Comparison of ENCODE assay signal across 20 cellular contexts in the genomic region with DNA sequence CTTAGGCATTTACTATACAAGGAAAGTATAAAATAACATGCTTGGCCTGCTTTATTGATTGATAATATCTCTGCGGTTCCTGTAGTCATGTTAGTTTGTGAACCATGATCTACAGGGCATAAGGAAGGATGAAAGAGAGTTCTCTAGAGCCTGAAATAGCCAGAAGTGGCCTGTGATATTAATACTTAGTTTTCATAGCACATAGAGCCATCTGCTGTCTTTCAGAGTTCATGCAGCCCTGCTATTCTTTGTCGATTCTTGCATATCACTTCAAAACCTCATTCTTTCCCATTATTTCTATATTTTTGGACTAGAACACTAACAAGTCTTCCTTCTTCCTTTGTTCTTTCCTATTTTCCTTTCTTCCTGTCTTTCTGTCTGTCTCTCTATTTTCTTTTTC. TPM values are rescaled to one million over a fixed set of nuclear protein-coding genes. Genes with fewer than 3 reads are reported as not detected.
DNase-seq lines count a peak whose midpoint lies in the region; ATAC-seq and TF ChIP-seq lines count a peak whose summit lies in the region.
"Had no signal": no experiment of that assay in that cellular context is flagged by ENCODE, and none has a peak within 500 bp of the region (broad histone marks: within the 10 kb centered on the region; RNA-seq: fewer than 3 reads in every experiment).

No MANE protein-coding gene starts in this region.

- ATAC-seq in thoracic aorta (ENCODE audit: insufficient number of reproducible peaks, low FRiP score, low read depth) (no peak), GM21825 (IDR thresholded peaks at IDR 0.05; ENCODE audit: unreplicated experiment) (no peak)
- ATAC-seq: activated T-helper 17 cell treated with anti-CD3 and anti-CD28 coated beads, Interleukin-2, amount 50 U/mL, for 72 hours; K562 had no signal

- intact Hi-C loops in ascending aorta (cut with DNase I), result loop anchor here (2.0 kb wide), 1 partner anchor 37 kb away; no protein-coding TSS in a partner anchor
- intact Hi-C loops in left ventricle myocardium inferior (cut with micrococcal nuclease), result no loop called here

- DNase-seq in ascending aorta (ENCODE audit: low spot score in 2 of 2), result no peak
- DNase-seq in left ventricle myocardium inferior, result no peak
- no peak for DNase-seq in thoracic aorta (ENCODE audit: low spot score)
- no peak for DNase-seq in stimulated activated CD4-positive, alpha-beta T cell treated with anti-CD3 and anti-CD28 coated beads, Interleukin-2, amount 100 ng/mL, for 48 hours
- no peak for DNase-seq in mucosa of gallbladder (ENCODE audit: low spot score)
- DNase-seq: activated CD4-positive, CD25-positive, alpha-beta regulatory T cell treated with anti-CD3 and anti-CD28 coated beads, Interleukin-2, amount 50 U/mL, for 72 hours; DMS79; NCI-H1092; NCI-H2081 treated with DMSO at 0.1 percent for 48 hours; NCI-H524 treated with DMSO at 0.1 percent for 48 hours; sigmoid colon; substantia nigra; T-helper 9 cell had no signal

- peak overlapping the region; percentile 68 to 83 for H3K27ac ChIP-seq in ascending aorta
- H3K27ac ChIP-seq in left ventricle myocardium inferior (replicated peaks), result peak overlapping the region; percentile 11
- H3K27ac ChIP-seq in thoracic aorta, result peak overlapping the region; percentile 67 to 70
- H3K27ac ChIP-seq: BLaER1 treated with 17β-estradiol and CSF1 and Interleukin-3, amounts not matched to agents 10 nM and 100 nM; sigmoid colon; SJSA1 had no signal

- TF ChIP-seq CTCF in LNCAP (IDR thresholded peaks at IDR 0.05) (peak; percentile 24; the same call in 1 of the 2 replicates), ascending aorta (IDR thresholded peaks at IDR 0.05) (peak in 1 of 3 experiments; percentile 24), left ventricle myocardium inferior (IDR thresholded peaks at IDR 0.05; ENCODE audit: borderline replicate concordance) (peak; percentile 59), thoracic aorta (IDR thresholded peaks at IDR 0.05) (no peak)

- no peaks in the 10 kb centered on the region for H3K9me3 ChIP-seq in ascending aorta
- H3K9me3 ChIP-seq in left ventricle myocardium inferior (replicated peaks), result no peaks in the 10 kb centered on the region
- no peaks in the 10 kb centered on the region for H3K9me3 ChIP-seq in thoracic aorta
- H3K9me3 ChIP-seq: BLaER1 treated with 17β-estradiol and CSF1 and Interleukin-3, amounts not matched to agents 10 nM and 100 nM; HAP-1; sigmoid colon; SJSA1 had no signal

- no peak overlapping the region for H3K4me3 ChIP-seq in ascending aorta
- no peak overlapping the region for H3K4me3 ChIP-seq in left ventricle myocardium inferior
- H3K4me3 ChIP-seq in thoracic aorta, result no peak overlapping the region
- H3K4me3 ChIP-seq: BLaER1 treated with 17β-estradiol and CSF1 and Interleukin-3, amounts not matched to agents 10 nM and 100 nM; HAP-1; K562; sigmoid colon; SJSA1 had no signal

- H3K36me3 ChIP-seq in ascending aorta (no peaks in the 10 kb centered on the region), left ventricle myocardium inferior (no peaks in the 10 kb centered on the region), thoracic aorta (no peaks in the 10 kb centered on the region)
- H3K36me3 ChIP-seq: BLaER1 treated with 17β-estradiol and CSF1 and Interleukin-3, amounts not matched to agents 10 nM and 100 nM; HAP-1; sigmoid colon; SJSA1 had no signal

- H3K27me3 ChIP-seq in ascending aorta (no peaks in the 10 kb centered on the region), left ventricle myocardium inferior (ENCODE audit: low read depth) (no peaks in the 10 kb centered on the region), thoracic aorta (replicated peaks; ENCODE audit: insufficient read depth) (no peaks in the 10 kb centered on the region)
- H3K27me3 ChIP-seq: BLaER1 treated with 17β-estradiol and CSF1 and Interleukin-3, amounts not matched to agents 10 nM and 100 nM; sigmoid colon; SJSA1 had no signal

- peaks cover 4 to 30% of the 10 kb centered on the region in 2 donors for H3K4me1 ChIP-seq in ascending aorta
- H3K4me1 ChIP-seq in left ventricle myocardium inferior, result peaks cover 30% of the 10 kb centered on the region
- peaks cover 24 to 70% of the 10 kb centered on the region in 2 donors for H3K4me1 ChIP-seq in thoracic aorta (ENCODE audit: control insufficient read depth in 1 of 2, low read depth in 2 of 2)
- H3K4me1 ChIP-seq: HAP-1, SJSA1 had no signal

RNA-seq across cellular contexts. Expression of gene PRKG1, which starts 26.4 kb away (rescaled TPM):
- 50.2 TPM for total RNA-seq in ascending aorta
- 38.9 TPM for total RNA-seq in left ventricle myocardium inferior
- 100 to 1,000 TPM; 145 to 381 TPM for total RNA-seq in thoracic aorta
- total RNA-seq in mucosa of gallbladder, result 28.3 TPM
- total RNA-seq: SJSA1 had no signal

Comparison
In these comparisons a context has a peak if more than half of its experiments do, and no peak if none do; other contexts are left out.
1. H3K27ac ChIP-seq: peak in every context shown above with its lines; median percentile 76 in ascending aorta; 68 in thoracic aorta; 11 in left ventricle myocardium inferior.